4 cellular contexts compared by ENCODE assay signal in the genomic region with DNA sequence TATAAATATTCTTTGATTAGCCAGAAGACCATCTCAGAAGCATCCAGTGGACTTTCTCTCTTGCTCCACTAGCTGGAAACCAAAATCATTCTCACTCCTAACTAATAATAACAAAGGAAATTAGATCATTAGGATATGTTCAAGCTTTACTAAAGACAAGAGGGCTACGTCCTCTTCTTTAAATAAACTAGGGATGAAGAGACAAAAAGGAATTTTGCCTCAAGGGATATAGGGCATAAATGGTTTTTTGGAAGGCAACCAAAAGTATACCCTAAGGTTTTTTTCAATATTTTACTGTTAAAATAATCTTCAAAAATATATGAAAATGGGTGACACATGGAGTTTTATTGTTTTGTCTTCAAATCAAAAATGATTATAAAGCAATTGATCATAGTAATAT.
"Had no signal": no experiment of that assay in that cellular context is flagged by ENCODE, and none has a peak within 500 bp of the region (broad histone marks: within the 10 kb centered on the region; RNA-seq: fewer than 3 reads in every experiment).

No MANE protein-coding gene starts in this region.

- H3K4me3 ChIP-seq: GM23338 had no signal

- DNase-seq: H9, HCEC 1CT, IMR-90 had no signal

- ATAC-seq: GM23338 had no signal
